In the genomic region with DNA sequence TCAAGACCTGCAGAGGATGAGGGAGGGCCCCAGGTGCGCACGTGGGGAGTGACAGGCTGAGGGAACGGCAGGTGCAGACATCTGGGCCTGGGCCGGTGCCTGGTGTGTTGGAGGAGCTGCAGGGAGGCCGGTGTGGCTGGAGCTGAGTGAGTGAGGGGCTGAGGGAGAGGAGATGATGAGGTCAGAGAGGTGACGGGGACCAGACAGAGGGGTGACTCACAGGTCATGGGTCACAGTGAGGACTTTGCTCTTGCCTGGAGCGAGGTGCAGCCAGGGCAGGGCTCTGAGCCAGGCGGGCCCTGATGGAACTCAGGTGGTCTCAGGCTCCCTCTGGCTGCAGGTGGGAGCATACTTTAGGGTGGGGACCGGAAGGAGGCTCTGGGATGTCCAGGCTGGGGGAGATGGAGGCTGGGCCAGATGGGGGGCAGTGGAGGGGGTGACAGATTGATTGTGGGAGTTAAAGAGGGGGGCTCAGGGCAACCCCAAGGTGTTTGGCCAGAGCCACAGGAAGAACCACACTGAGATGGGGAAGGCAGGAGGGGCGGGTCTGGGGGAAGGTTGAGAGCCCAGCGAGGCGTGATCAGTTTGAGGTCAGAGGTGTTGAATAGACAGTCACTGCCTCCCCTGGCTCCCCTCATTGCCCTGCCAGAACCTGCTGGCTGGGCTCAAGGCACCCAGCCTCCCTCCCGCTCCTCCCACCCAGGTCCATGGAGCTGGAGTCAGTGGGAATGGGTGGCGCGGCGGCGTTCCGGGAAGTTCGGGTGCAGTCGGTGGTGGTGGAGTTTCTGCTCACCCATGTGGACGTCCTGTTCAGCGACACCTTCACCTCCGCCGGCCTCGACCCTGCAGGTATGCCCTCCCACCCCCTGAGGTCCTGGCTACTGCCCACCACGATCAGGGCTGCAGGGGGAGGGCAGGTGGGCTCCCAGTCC, we compare ENCODE assay signal across 1 cellular context.
TF ChIP-seq lines count a peak whose summit lies in the region.

No MANE protein-coding gene starts in this region.

TF ChIP-seq in HepG2, 621 proteins besides CTCF, POLR2A, EP300 and RAD21 (continued from another document and continues in another):
- TF ChIP-seq, protein P1, sequence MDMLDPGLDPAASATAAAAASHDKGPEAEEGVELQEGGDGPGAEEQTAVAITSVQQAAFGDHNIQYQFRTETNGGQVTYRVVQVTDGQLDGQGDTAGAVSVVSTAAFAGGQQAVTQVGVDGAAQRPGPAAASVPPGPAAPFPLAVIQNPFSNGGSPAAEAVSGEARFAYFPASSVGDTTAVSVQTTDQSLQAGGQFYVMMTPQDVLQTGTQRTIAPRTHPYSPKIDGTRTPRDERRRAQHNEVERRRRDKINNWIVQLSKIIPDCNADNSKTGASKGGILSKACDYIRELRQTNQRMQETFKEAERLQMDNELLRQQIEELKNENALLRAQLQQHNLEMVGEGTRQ (IDR thresholded peaks at IDR 0.05; ENCODE audit: low read depth, low read length), result no peak
- TF ChIP-seq, protein P1 (CRISPR knock-in tag; IDR thresholded peaks at IDR 0.05; ENCODE audit: borderline replicate concordance), result no peak
- TF ChIP-seq HMG20A (CRISPR knock-in tag; IDR thresholded peaks at IDR 0.05; ENCODE audit: borderline replicate concordance) (no peak), ZNF567 (CRISPR knock-in tag; IDR thresholded peaks at IDR 0.05; ENCODE audit: borderline replicate concordance) (no peak), MZF1 (CRISPR knock-in tag; IDR thresholded peaks at IDR 0.05; ENCODE audit: borderline replicate concordance) (no peak), SOX13 (IDR thresholded peaks at IDR 0.05) (no peak), SOX13 (CRISPR knock-in tag; conservative IDR thresholded peaks at IDR 0.05 in 1 of 2, IDR thresholded peaks at IDR 0.05 in 1 of 2) (no peak), CENPT (CRISPR knock-in tag; IDR thresholded peaks at IDR 0.05; ENCODE audit: low read depth) (no peak), PCBP1 (IDR thresholded peaks at IDR 0.05; ENCODE audit: borderline replicate concordance, low read depth, low read length) (no peak), TAF1 (CRISPR knock-in tag; IDR thresholded peaks at IDR 0.05) (no peak), ZNF30 (CRISPR knock-in tag; IDR thresholded peaks at IDR 0.05) (no peak), STAG1 (CRISPR knock-in tag; IDR thresholded peaks at IDR 0.05) (peak; percentile 56), KLF15 (CRISPR knock-in tag; IDR thresholded peaks at IDR 0.05; ENCODE audit: borderline replicate concordance) (no peak), ZNF768 (CRISPR knock-in tag; IDR thresholded peaks at IDR 0.05) (no peak), MIXL1 (CRISPR knock-in tag; IDR thresholded peaks at IDR 0.05) (no peak), AGO1 (IDR thresholded peaks at IDR 0.05; ENCODE audit: low read depth, low read length, poor library complexity, severe bottlenecking) (no peak), KDM1A (CRISPR knock-in tag; IDR thresholded peaks at IDR 0.05) (no peak), ZNF382 (CRISPR knock-in tag; IDR thresholded peaks at IDR 0.05; ENCODE audit: borderline replicate concordance) (no peak), SNRNP70 (IDR thresholded peaks at IDR 0.05; ENCODE audit: low read depth, low read length) (no peak), NPAS2 (CRISPR knock-in tag; IDR thresholded peaks at IDR 0.05; ENCODE audit: borderline replicate concordance) (no peak), PHF20 (CRISPR knock-in tag; IDR thresholded peaks at IDR 0.05) (no peak), CENPX (CRISPR knock-in tag; IDR thresholded peaks at IDR 0.05) (no peak), NAIF1 (CRISPR knock-in tag; IDR thresholded peaks at IDR 0.05; ENCODE audit: borderline replicate concordance) (no peak), TSC22D2 (CRISPR knock-in tag; IDR thresholded peaks at IDR 0.05; ENCODE audit: borderline replicate concordance) (no peak), ZEB1 (IDR thresholded peaks at IDR 0.05; ENCODE audit: insufficient replicate concordance, low read depth) (no peak), ZBTB21 (CRISPR knock-in tag; IDR thresholded peaks at IDR 0.05) (peak; percentile 62; the same call in 1 of the 2 replicates), FOXA3 (CRISPR knock-in tag; IDR thresholded peaks at IDR 0.05) (no peak), ATF7 (IDR thresholded peaks at IDR 0.05) (no peak), ATF7 (CRISPR knock-in tag; IDR thresholded peaks at IDR 0.05) (no peak), TEAD2 (CRISPR knock-in tag; IDR thresholded peaks at IDR 0.05) (no peak), ZNF670 (CRISPR knock-in tag; IDR thresholded peaks at IDR 0.05; ENCODE audit: borderline replicate concordance) (no peak), GTF2F1 (IDR thresholded peaks at IDR 0.05; ENCODE audit: low read length) (no peak), TOE1 (CRISPR knock-in tag; IDR thresholded peaks at IDR 0.05) (no peak), NR2F1 (CRISPR knock-in tag; IDR thresholded peaks at IDR 0.05) (peak; percentile 74 to 88; a peak in 3 of 4 replicates), RXRB (CRISPR knock-in tag; IDR thresholded peaks at IDR 0.05; ENCODE audit: borderline replicate concordance) (peak; percentile 45; the same call in 1 of the 2 replicates), ZNF143 (CRISPR knock-in tag; IDR thresholded peaks at IDR 0.05) (no peak), KLF16 (CRISPR knock-in tag; IDR thresholded peaks at IDR 0.05) (no peak), ZNF619 (CRISPR knock-in tag; IDR thresholded peaks at IDR 0.05) (no peak), HES4 (CRISPR knock-in tag; IDR thresholded peaks at IDR 0.05; ENCODE audit: borderline replicate concordance) (no peak), DNMT3B (CRISPR knock-in tag; conservative IDR thresholded peaks at IDR 0.05) (no peak), MTF1 (CRISPR knock-in tag; IDR thresholded peaks at IDR 0.05) (no peak), ZNF678 (CRISPR knock-in tag; IDR thresholded peaks at IDR 0.05) (no peak), ZBTB20 (CRISPR knock-in tag; IDR thresholded peaks at IDR 0.05; ENCODE audit: borderline replicate concordance, low read depth) (no peak), FOXP1 (IDR thresholded peaks at IDR 0.05) (no peak), FOXP1 (CRISPR knock-in tag; IDR thresholded peaks at IDR 0.05) (no peak), TBL1XR1 (IDR thresholded peaks at IDR 0.05; ENCODE audit: borderline replicate concordance, low read length, partially characterized antibody) (no peak), HNRNPUL1 (IDR thresholded peaks at IDR 0.05; ENCODE audit: low read depth, low read length) (no peak), SP4 (CRISPR knock-in tag; IDR thresholded peaks at IDR 0.05) (no peak), JUN (CRISPR knock-in tag; IDR thresholded peaks at IDR 0.05) (0 out of 2 replicates have a peak, but pooled peaks have one; percentile 27), ZFP90 (CRISPR knock-in tag; IDR thresholded peaks at IDR 0.05; ENCODE audit: borderline replicate concordance) (no peak), KLF13 (CRISPR knock-in tag; IDR thresholded peaks at IDR 0.05) (no peak), MYNN (CRISPR knock-in tag; IDR thresholded peaks at IDR 0.05; ENCODE audit: low read depth) (no peak), SALL2 (CRISPR knock-in tag; IDR thresholded peaks at IDR 0.05) (no peak), SRSF9 (IDR thresholded peaks at IDR 0.05; ENCODE audit: borderline replicate concordance, insufficient read depth, low read depth, low read length, poor library complexity, severe bottlenecking) (no peak), CAMTA2 (CRISPR knock-in tag; IDR thresholded peaks at IDR 0.05; ENCODE audit: borderline replicate concordance) (no peak), RFX1 (IDR thresholded peaks at IDR 0.05) (no peak), ATAD3A (CRISPR knock-in tag; IDR thresholded peaks at IDR 0.05) (no peak)
- TF ChIP-seq, protein P2, sequence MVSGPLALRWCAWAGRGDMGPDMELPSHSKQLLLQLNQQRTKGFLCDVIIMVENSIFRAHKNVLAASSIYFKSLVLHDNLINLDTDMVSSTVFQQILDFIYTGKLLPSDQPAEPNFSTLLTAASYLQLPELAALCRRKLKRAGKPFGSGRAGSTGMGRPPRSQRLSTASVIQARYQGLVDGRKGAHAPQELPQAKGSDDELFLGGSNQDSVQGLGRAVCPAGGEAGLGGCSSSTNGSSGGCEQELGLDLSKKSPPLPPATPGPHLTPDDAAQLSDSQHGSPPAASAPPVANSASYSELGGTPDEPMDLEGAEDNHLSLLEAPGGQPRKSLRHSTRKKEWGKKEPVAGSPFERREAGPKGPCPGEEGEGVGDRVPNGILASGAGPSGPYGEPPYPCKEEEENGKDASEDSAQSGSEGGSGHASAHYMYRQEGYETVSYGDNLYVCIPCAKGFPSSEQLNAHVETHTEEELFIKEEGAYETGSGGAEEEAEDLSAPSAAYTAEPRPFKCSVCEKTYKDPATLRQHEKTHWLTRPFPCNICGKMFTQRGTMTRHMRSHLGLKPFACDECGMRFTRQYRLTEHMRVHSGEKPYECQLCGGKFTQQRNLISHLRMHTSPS (CRISPR knock-in tag; IDR thresholded peaks at IDR 0.05; ENCODE audit: low read depth), result no peak
- TF ChIP-seq, protein P3, sequence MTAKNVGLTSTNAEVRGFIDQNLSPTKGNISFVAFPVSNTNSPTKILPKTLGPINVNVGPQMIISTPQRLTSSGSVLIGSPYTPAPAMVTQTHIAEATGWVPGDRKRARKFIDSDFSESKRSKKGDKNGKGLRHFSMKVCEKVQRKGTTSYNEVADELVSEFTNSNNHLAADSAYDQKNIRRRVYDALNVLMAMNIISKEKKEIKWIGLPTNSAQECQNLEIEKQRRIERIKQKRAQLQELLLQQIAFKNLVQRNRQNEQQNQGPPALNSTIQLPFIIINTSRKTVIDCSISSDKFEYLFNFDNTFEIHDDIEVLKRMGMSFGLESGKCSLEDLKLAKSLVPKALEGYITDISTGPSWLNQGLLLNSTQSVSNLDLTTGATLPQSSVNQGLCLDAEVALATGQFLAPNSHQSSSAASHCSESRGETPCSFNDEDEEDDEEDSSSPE (CRISPR knock-in tag; IDR thresholded peaks at IDR 0.05), result no peak
- TF ChIP-seq, protein P4, sequence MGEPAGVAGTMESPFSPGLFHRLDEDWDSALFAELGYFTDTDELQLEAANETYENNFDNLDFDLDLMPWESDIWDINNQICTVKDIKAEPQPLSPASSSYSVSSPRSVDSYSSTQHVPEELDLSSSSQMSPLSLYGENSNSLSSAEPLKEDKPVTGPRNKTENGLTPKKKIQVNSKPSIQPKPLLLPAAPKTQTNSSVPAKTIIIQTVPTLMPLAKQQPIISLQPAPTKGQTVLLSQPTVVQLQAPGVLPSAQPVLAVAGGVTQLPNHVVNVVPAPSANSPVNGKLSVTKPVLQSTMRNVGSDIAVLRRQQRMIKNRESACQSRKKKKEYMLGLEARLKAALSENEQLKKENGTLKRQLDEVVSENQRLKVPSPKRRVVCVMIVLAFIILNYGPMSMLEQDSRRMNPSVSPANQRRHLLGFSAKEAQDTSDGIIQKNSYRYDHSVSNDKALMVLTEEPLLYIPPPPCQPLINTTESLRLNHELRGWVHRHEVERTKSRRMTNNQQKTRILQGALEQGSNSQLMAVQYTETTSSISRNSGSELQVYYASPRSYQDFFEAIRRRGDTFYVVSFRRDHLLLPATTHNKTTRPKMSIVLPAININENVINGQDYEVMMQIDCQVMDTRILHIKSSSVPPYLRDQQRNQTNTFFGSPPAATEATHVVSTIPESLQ (CRISPR knock-in tag; conservative IDR thresholded peaks at IDR 0.05), result no peak
- TF ChIP-seq, protein P5, sequence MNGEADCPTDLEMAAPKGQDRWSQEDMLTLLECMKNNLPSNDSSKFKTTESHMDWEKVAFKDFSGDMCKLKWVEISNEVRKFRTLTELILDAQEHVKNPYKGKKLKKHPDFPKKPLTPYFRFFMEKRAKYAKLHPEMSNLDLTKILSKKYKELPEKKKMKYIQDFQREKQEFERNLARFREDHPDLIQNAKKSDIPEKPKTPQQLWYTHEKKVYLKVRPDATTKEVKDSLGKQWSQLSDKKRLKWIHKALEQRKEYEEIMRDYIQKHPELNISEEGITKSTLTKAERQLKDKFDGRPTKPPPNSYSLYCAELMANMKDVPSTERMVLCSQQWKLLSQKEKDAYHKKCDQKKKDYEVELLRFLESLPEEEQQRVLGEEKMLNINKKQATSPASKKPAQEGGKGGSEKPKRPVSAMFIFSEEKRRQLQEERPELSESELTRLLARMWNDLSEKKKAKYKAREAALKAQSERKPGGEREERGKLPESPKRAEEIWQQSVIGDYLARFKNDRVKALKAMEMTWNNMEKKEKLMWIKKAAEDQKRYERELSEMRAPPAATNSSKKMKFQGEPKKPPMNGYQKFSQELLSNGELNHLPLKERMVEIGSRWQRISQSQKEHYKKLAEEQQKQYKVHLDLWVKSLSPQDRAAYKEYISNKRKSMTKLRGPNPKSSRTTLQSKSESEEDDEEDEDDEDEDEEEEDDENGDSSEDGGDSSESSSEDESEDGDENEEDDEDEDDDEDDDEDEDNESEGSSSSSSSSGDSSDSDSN (CRISPR knock-in tag; IDR thresholded peaks at IDR 0.05), result peak; percentile 34; the same call in 1 of the 2 replicates
- TF ChIP-seq, protein P6, sequence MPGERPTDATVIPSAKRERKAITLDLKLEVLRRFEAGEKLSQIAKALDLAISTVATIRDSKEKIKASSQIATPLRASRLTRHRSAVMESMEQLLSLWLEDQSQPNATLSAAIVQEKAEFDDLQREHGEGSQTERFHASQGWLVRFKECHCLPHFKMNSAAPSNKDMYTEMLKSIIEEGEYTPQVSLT (CRISPR knock-in tag; IDR thresholded peaks at IDR 0.05; ENCODE audit: borderline replicate concordance, low read depth), result no peak
- TF ChIP-seq, protein P7, sequence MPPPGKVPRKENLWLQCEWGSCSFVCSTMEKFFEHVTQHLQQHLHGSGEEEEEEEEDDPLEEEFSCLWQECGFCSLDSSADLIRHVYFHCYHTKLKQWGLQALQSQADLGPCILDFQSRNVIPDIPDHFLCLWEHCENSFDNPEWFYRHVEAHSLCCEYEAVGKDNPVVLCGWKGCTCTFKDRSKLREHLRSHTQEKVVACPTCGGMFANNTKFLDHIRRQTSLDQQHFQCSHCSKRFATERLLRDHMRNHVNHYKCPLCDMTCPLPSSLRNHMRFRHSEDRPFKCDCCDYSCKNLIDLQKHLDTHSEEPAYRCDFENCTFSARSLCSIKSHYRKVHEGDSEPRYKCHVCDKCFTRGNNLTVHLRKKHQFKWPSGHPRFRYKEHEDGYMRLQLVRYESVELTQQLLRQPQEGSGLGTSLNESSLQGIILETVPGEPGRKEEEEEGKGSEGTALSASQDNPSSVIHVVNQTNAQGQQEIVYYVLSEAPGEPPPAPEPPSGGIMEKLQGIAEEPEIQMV (CRISPR knock-in tag; IDR thresholded peaks at IDR 0.05; ENCODE audit: low read depth), result no peak
